In genomic region chr3:157913052-157913451, GRCh38 we compare ENCODE assay signal across 19 cellular contexts.
DNase-seq lines count a peak whose midpoint lies in the region; ATAC-seq and TF ChIP-seq lines count a peak whose summit lies in the region.
"Had no signal": no experiment of that assay in that cellular context is flagged by ENCODE, and none has a peak within 500 bp of the region (broad histone marks: within the 10 kb centered on the region; RNA-seq: fewer than 3 reads in every experiment).

No MANE protein-coding gene starts in this region.

- H3K27ac Mint-ChIP-seq in nephron progenitor cell = peak overlapping the region; percentile 19
- H3K27ac Mint-ChIP-seq in T-cell = no peak overlapping the region
- no peak overlapping the region for H3K27ac Mint-ChIP-seq in mesothelial cell of epicardium
- H3K27ac Mint-ChIP-seq: CD14-positive monocyte had no signal

- TF ChIP-seq CTCF in HL-60 (IDR thresholded peaks at IDR 0.05; ENCODE audit: insufficient read depth, low read length) = no peak
- no peak for TF ChIP-seq CTCF in nephron progenitor cell (IDR thresholded peaks at IDR 0.05)
- TF ChIP-seq CTCF in heart left ventricle (IDR thresholded peaks at IDR 0.05) = no peak
- no peak for TF ChIP-seq CTCF in mesothelial cell of epicardium (IDR thresholded peaks at IDR 0.05; ENCODE audit: unreplicated experiment)

- peaks cover 41% of the 10 kb centered on the region for H3K4me1 Mint-ChIP-seq in nephron progenitor cell
- no peaks in the 10 kb centered on the region for H3K4me1 Mint-ChIP-seq in T-cell
- H3K4me1 Mint-ChIP-seq in mesothelial cell of epicardium = peaks cover 7% of the 10 kb centered on the region

- no peak for TF ChIP-seq POLR2A in heart left ventricle (IDR thresholded peaks at IDR 0.05)

- H3K4me1 ChIP-seq in heart left ventricle = no peaks in the 10 kb centered on the region
- H3K4me1 ChIP-seq: BE2C had no signal

- no peaks in the 10 kb centered on the region for H3K9me3 Mint-ChIP-seq in nephron progenitor cell
- H3K9me3 Mint-ChIP-seq in T-cell = no peaks in the 10 kb centered on the region
- H3K9me3 Mint-ChIP-seq in mesothelial cell of epicardium = no peaks in the 10 kb centered on the region

- peak overlapping the region; percentile 49; the same call in 1 of the 2 replicates for H3K27ac ChIP-seq in HL-60 (replicated peaks)
- H3K27ac ChIP-seq in heart left ventricle = no peak overlapping the region
- H3K27ac ChIP-seq: SJSA1 had no signal

- DNase-seq in HL-60 (ENCODE audit: low read depth in 1 of 2, low spot score in 1 of 2) (no peak), fibroblast of gingiva (ENCODE audit: low read depth) (peak; percentile 45), nephron progenitor cell (no peak), heart left ventricle (no peak), T-cell (no peak), mesothelial cell of epicardium (ENCODE audit: low spot score in 2 of 2, unreplicated experiment in 2 of 2) (no peak)
- DNase-seq: BE2C, Calu3, DMS153, DND-41, KG1, MM.1S, NCI-H2029, NCI-H524 treated with DMSO at 0.1 percent for 48 hours, Right ventricle myocardium superior, RPMI8226 had no signal

- H3K4me3 ChIP-seq in HL-60 (replicated peaks; ENCODE audit: insufficient read depth, low read length) (no peak overlapping the region), heart left ventricle (no peak overlapping the region)
- H3K4me3 ChIP-seq: SJSA1 had no signal

- H3K36me3 ChIP-seq in heart left ventricle = no peaks in the 10 kb centered on the region
- H3K36me3 ChIP-seq: BE2C, SJSA1 had no signal

- intact Hi-C loops in heart left ventricle (cut with DNase I) = no loop called here

- H3K27me3 Mint-ChIP-seq in nephron progenitor cell (ENCODE audit: low read depth, poor library complexity) = peaks cover 22% of the 10 kb centered on the region
- no peaks in the 10 kb centered on the region for H3K27me3 Mint-ChIP-seq in T-cell
- peaks cover 23% of the 10 kb centered on the region for H3K27me3 Mint-ChIP-seq in mesothelial cell of epicardium (ENCODE audit: low read depth)

- H3K36me3 Mint-ChIP-seq in nephron progenitor cell (ENCODE audit: low read depth) = no peaks in the 10 kb centered on the region
- no peaks in the 10 kb centered on the region for H3K36me3 Mint-ChIP-seq in T-cell
- H3K36me3 Mint-ChIP-seq in mesothelial cell of epicardium = no peaks in the 10 kb centered on the region
- H3K36me3 Mint-ChIP-seq: CD14-positive monocyte had no signal

- ATAC-seq in heart left ventricle = no peak
- no peak for ATAC-seq in T-cell (replicated peaks in 1 of 4)
- no peak for ATAC-seq in GM18519 (IDR thresholded peaks at IDR 0.05; ENCODE audit: low FRiP score, unreplicated experiment)

- no peaks in the 10 kb centered on the region for H3K9me3 ChIP-seq in heart left ventricle
- H3K9me3 ChIP-seq: BE2C, SJSA1 had no signal

- CTCF ChIA-PET in T-cell (lab: Charles Lee) = no interaction called here

- 79 to 85% (median 82%) methylated on average over 3 of the region's 3 CpGs for WGBS in heart left ventricle, 4 donors

- H3K4me3 Mint-ChIP-seq in nephron progenitor cell (no peak overlapping the region), T-cell (no peak overlapping the region), mesothelial cell of epicardium (no peak overlapping the region)
- H3K4me3 Mint-ChIP-seq: CD14-positive monocyte had no signal

- POLR2A ChIA-PET in T-cell (lab: Charles Lee) = no interaction called here

- no peaks in the 10 kb centered on the region for H3K27me3 ChIP-seq in HL-60 (ENCODE audit: insufficient read depth, poor library complexity, severe bottlenecking)
- no peaks in the 10 kb centered on the region for H3K27me3 ChIP-seq in heart left ventricle
- H3K27me3 ChIP-seq: BE2C, SJSA1 had no signal
